8 cellular contexts compared by ENCODE assay signal in genomic region chr5:16617272-16617973, GRCh38. TPM values are rescaled to one million over a fixed set of nuclear protein-coding genes. Genes with fewer than 3 reads are reported as not detected.
A peak's percentile ranks its signal among the peaks of the same experiment; 100 is the strongest.
DNase-seq lines count a peak whose midpoint lies in the region; ATAC-seq, FAIRE-seq and TF ChIP-seq lines count a peak whose summit lies in the region.

No MANE protein-coding gene starts in this region.

- no peak for TF ChIP-seq CTCF in GM06990 (IDR thresholded peaks at IDR 0.05; ENCODE audit: insufficient read depth, low read length, poor library complexity, severe bottlenecking)
- TF ChIP-seq CTCF in OCI-LY7 (conservative IDR thresholded peaks at IDR 0.05; ENCODE audit: low read length), result no peak

- no peak overlapping the region for H3K27ac ChIP-seq in OCI-LY7 (ENCODE audit: low read depth, low read length, poor library complexity, severe bottlenecking)

- H3K79me2 ChIP-seq in OCI-LY7 (ENCODE audit: insufficient read depth, low read depth, low read length), result no peaks in the 10 kb centered on the region

- no peaks in the 10 kb centered on the region for H3K27me3 Mint-ChIP-seq in activated naive CD8-positive, alpha-beta T cell treated with anti-CD3 and anti-CD28 coated beads for 36 hours
- no peaks in the 10 kb centered on the region for H3K27me3 Mint-ChIP-seq in stimulated activated naive B cell treated with anti-CD40 and anti-IgM and Interleukin-4, amounts not matched to agents 10 μg/mL and 1 μg/mL and 100 μg/mL, for 72 hours

- H3K9me3 Mint-ChIP-seq in activated naive CD8-positive, alpha-beta T cell treated with anti-CD3 and anti-CD28 coated beads for 36 hours, result no peaks in the 10 kb centered on the region
- no peaks in the 10 kb centered on the region for H3K9me3 Mint-ChIP-seq in stimulated activated naive B cell treated with anti-CD40 and anti-IgM and Interleukin-4, amounts not matched to agents 10 μg/mL and 1 μg/mL and 100 μg/mL, for 72 hours

- H3K4me3 ChIP-seq in GM06990 (replicated peaks; ENCODE audit: low read depth, low read length) (peak overlapping the region; percentile 8; the same call in 1 of the 2 replicates), OCI-LY7 (ENCODE audit: low read depth, low read length, poor library complexity, severe bottlenecking) (peak overlapping the region; percentile 62)

- no peak overlapping the region for H3K27ac Mint-ChIP-seq in activated naive CD8-positive, alpha-beta T cell treated with anti-CD3 and anti-CD28 coated beads for 36 hours
- H3K27ac Mint-ChIP-seq in stimulated activated naive B cell treated with anti-CD40 and anti-IgM and Interleukin-4, amounts not matched to agents 10 μg/mL and 1 μg/mL and 100 μg/mL, for 72 hours, result no peak overlapping the region

- H3K36me3 ChIP-seq in GM06990 (ENCODE audit: control insufficient read depth, insufficient read depth, low read length) (no peaks in the 10 kb centered on the region), OCI-LY7 (ENCODE audit: insufficient read depth, low read length) (no peaks in the 10 kb centered on the region)

- CTCF ChIA-PET in OCI-LY7 (lab: Charles Lee; ENCODE audit: unreplicated experiment), result no interaction called here

- POLR2A ChIA-PET in OCI-LY7 (lab: Charles Lee), result no interaction called here

- H3K36me3 Mint-ChIP-seq in activated naive CD8-positive, alpha-beta T cell treated with anti-CD3 and anti-CD28 coated beads for 36 hours, result peaks cover 13% of the 10 kb centered on the region
- peaks cover 0 to 1% of the 10 kb centered on the region in 2 donors for H3K36me3 Mint-ChIP-seq in stimulated activated naive B cell treated with anti-CD40 and anti-IgM and Interleukin-4, amounts not matched to agents 10 μg/mL and 1 μg/mL and 100 μg/mL, for 72 hours

- peaks cover 10% of the 10 kb centered on the region for H3K4me1 ChIP-seq in OCI-LY7 (ENCODE audit: insufficient read depth, low read length, poor library complexity, severe bottlenecking)

- ATAC-seq in left colon, result no peak
- peak; percentile 3 to 6 for ATAC-seq in stimulated activated naive B cell treated with anti-CD40 and anti-IgM and Interleukin-4, amounts not matched to agents 10 μg/mL and 1 μg/mL and 100 μg/mL, for 72 hours (replicated peaks)

- no peak overlapping the region for H3K4me3 Mint-ChIP-seq in activated naive CD8-positive, alpha-beta T cell treated with anti-CD3 and anti-CD28 coated beads for 36 hours
- H3K4me3 Mint-ChIP-seq in stimulated activated naive B cell treated with anti-CD40 and anti-IgM and Interleukin-4, amounts not matched to agents 10 μg/mL and 1 μg/mL and 100 μg/mL, for 72 hours, result no peak overlapping the region

- peak; percentile 14 for DNase-seq in GM06990 (ENCODE audit: extremely low read depth, insufficient read length)
- DNase-seq in OCI-LY7 (ENCODE audit: low spot score), result no peak
- peak; percentile 62 for DNase-seq in activated naive CD8-positive, alpha-beta T cell treated with anti-CD3 and anti-CD28 coated beads for 36 hours
- peak; percentile 20 to 31 for DNase-seq in left colon
- no peak for DNase-seq in stimulated activated naive B cell treated with anti-CD40 and anti-IgM and Interleukin-4, amounts not matched to agents 10 μg/mL and 1 μg/mL and 100 μg/mL, for 72 hours
- no peak for DNase-seq in frontal cortex (ENCODE audit: low spot score in 2 of 2)
- DNase-seq in SKM-1 (lab: John Stamatoyannopoulos, UW; ENCODE audit: unreplicated experiment), result no peak
- DNase-seq in medulla oblongata (ENCODE audit: extremely low spot score), result no peak

- H3K4me1 Mint-ChIP-seq in activated naive CD8-positive, alpha-beta T cell treated with anti-CD3 and anti-CD28 coated beads for 36 hours, result peaks cover 31% of the 10 kb centered on the region
- H3K4me1 Mint-ChIP-seq in stimulated activated naive B cell treated with anti-CD40 and anti-IgM and Interleukin-4, amounts not matched to agents 10 μg/mL and 1 μg/mL and 100 μg/mL, for 72 hours, result peaks cover 8 to 9% of the 10 kb centered on the region in 2 donors

- no peaks in the 10 kb centered on the region for H3K9me2 ChIP-seq in OCI-LY7 (ENCODE audit: insufficient read depth, low read length)

- no peak for FAIRE-seq in frontal cortex (lab: Jason Lieb, UNC)

- peak overlapping the region; percentile 56 for H3K4me2 ChIP-seq in OCI-LY7 (ENCODE audit: low read length)

- intact Hi-C loops in OCI-LY7 (cut with micrococcal nuclease; ENCODE audit: unreplicated experiment), result no loop called here
- intact Hi-C loops in left colon (cut with DNase I, micrococcal nuclease), result no loop called here

- no peaks in the 10 kb centered on the region for H4K20me1 ChIP-seq in OCI-LY7 (ENCODE audit: insufficient read depth, low read length)

- H2AFZ ChIP-seq in OCI-LY7 (ENCODE audit: low read length), result peak overlapping the region; percentile 44

- H3K27me3 ChIP-seq in GM06990 (replicated peaks; ENCODE audit: control insufficient read depth, insufficient read depth, low read length), result no peaks in the 10 kb centered on the region; the same call in 1 of the 2 replicates

- BruUV-seq in OCI-LY7 (replicated peaks; lab: Mats Ljungman, UMichigan), result no TSS peak

- H3K9me3 ChIP-seq in OCI-LY7 (ENCODE audit: low read length), result no peaks in the 10 kb centered on the region

RNA-seq across cellular contexts. Expression of gene RETREG1, which starts 0.6 kb away (rescaled TPM):
- total RNA-seq in OCI-LY7 (2014; rRNA removed; shearing (Covaris generic)), result 2.4 TPM in 1 of 2 replicates, not detected in the other
- total RNA-seq in OCI-LY7 (2022), result 1.1 and 2.6 TPM in 2 replicates
- 10 to 100 TPM; 25.1 to 27.3 TPM for total RNA-seq in activated naive CD8-positive, alpha-beta T cell treated with anti-CD3 and anti-CD28 coated beads for 36 hours
- 100 to 1,000 TPM in 1 of 2 donors, 10 to 100 TPM in 1; 63.7 to 100 TPM for total RNA-seq in left colon
- 73.0 TPM for total RNA-seq in frontal cortex

Comparison
In these comparisons a context has a peak if more than half of its experiments do, and no peak if none do; other contexts are left out.
1. DNase-seq: peak in GM06990 (single experiment), activated naive CD8-positive, alpha-beta T cell treated with anti-CD3 and anti-CD28 coated beads for 36 hours (single experiment) and left colon (2 of 2); none in OCI-LY7 (single experiment), stimulated activated naive B cell treated with anti-CD40 and anti-IgM and Interleukin-4, amounts not matched to agents 10 μg/mL and 1 μg/mL and 100 μg/mL, for 72 hours (single experiment), frontal cortex (0 of 2), SKM-1 (single experiment) and medulla oblongata (single experiment).
2. RNA of gene RETREG1, which starts 0.6 kb away (total RNA-seq): 63.7 to 100 TPM in left colon, 73.0 TPM in frontal cortex (single experiment) and 25.1 to 27.3 TPM in activated naive CD8-positive, alpha-beta T cell treated with anti-CD3 and anti-CD28 coated beads for 36 hours; 1.1 to 2.6 TPM in OCI-LY7; every median in the first group is over 4 times any median in the second.